In the genomic region with DNA sequence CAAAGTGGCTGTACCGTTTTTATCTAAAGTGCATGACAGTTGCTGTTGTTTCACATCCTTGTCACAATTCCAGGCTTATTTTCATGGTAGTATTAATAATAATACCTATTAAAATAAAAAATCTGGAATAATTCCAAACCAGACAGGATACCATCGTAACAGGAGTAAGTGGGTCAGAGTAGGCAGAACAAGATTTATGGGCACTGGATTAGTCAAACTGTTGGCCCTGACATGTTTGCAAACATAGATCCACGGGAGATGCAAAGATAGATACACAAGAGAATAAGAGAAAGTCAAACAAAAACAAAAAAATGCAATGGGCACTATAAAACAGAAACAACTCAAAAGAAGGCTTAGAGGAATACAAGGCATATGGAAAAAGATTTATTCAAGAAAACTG, we compare ENCODE assay signal across 28 cellular contexts.
"Had no signal": no experiment of that assay in that cellular context is flagged by ENCODE, and none has a peak within 500 bp of the region (broad histone marks: within the 10 kb centered on the region; RNA-seq: fewer than 3 reads in every experiment).

No MANE protein-coding gene starts in this region.

- H3K27me3 ChIP-seq: left lung, pancreas, stomach, testis, thyroid gland, transverse colon, upper lobe of left lung, vagina had no signal

- H3K36me3 Mint-ChIP-seq: stimulated activated naive B cell treated with anti-CD40 and anti-IgM and Interleukin-4, amounts not matched to agents 10 μg/mL and 1 μg/mL and 100 μg/mL, for 72 hours had no signal

- H3K36me3 ChIP-seq: left lung, lower lobe of right lung, pancreas, prostate gland, stomach, thyroid gland, transverse colon, upper lobe of left lung, vagina had no signal

- H3K4me3 Mint-ChIP-seq: immature natural killer cell; naive thymus-derived CD8-positive, alpha-beta T cell; nephron; neural crest cell; stimulated activated naive B cell treated with anti-CD40 and anti-IgM and Interleukin-4, amounts not matched to agents 10 μg/mL and 1 μg/mL and 100 μg/mL, for 72 hours had no signal

- H3K27ac Mint-ChIP-seq: naive thymus-derived CD8-positive, alpha-beta T cell; nephron; stimulated activated naive B cell treated with anti-CD40 and anti-IgM and Interleukin-4, amounts not matched to agents 10 μg/mL and 1 μg/mL and 100 μg/mL, for 72 hours had no signal

- H3K9me3 ChIP-seq: lower lobe of right lung, pancreas, prostate gland, testis, thyroid gland, vagina had no signal

- H3K4me3 ChIP-seq: left lung, lower lobe of right lung, pancreas, prostate gland, skin epidermis, stomach, thyroid gland, transverse colon, upper lobe of left lung, vagina had no signal

- DNase-seq: immature natural killer cell; kidney; left colon; left lung; lower lobe of right lung; mammary epithelial cell; mesenchymal stem cell; naive thymus-derived CD8-positive, alpha-beta T cell; nucleus accumbens; pancreas; retina; right cardiac atrium; stimulated activated CD4-positive, alpha-beta T cell treated with anti-CD3 and anti-CD28 coated beads, Interleukin-12 subunit alpha, Interleukin-12 subunit beta, amount 100 ng/mL, for 4 hours; stimulated activated CD4-positive, alpha-beta T cell treated with anti-CD3 and anti-CD28 coated beads, Interleukin-15, amount 100 ng/mL, for 24 hours; stimulated activated CD4-positive, alpha-beta T cell treated with anti-CD3 and anti-CD28 coated beads, Interleukin-2, amount 100 ng/mL, for 24 hours; stimulated activated CD4-positive, alpha-beta T cell treated with anti-CD3 and anti-CD28 coated beads, Interleukin-4, amount 100 ng/mL, for 1 hour; stimulated activated naive B cell treated with anti-CD40 and anti-IgM and Interleukin-4, amounts not matched to agents 10 μg/mL and 1 μg/mL and 100 μg/mL, for 72 hours; stimulated activated naive CD8-positive, alpha-beta T cell treated with anti-CD3 and anti-CD28 coated beads, Interleukin-15, Interleukin-2, amounts not matched to agents 100 U/mL and 50 U/mL, for 24 hours; stomach; testis; thyroid gland; transverse colon had no signal

- H3K4me1 Mint-ChIP-seq: immature natural killer cell; naive thymus-derived CD8-positive, alpha-beta T cell; nephron; neural crest cell; stimulated activated naive B cell treated with anti-CD40 and anti-IgM and Interleukin-4, amounts not matched to agents 10 μg/mL and 1 μg/mL and 100 μg/mL, for 72 hours had no signal

- H3K4me1 ChIP-seq: left lung, lower lobe of right lung, pancreas, prostate gland, stomach, testis, thyroid gland, transverse colon, upper lobe of left lung, vagina had no signal
